Comparison of ENCODE assay signal across 32 cellular contexts in the genomic region with DNA sequence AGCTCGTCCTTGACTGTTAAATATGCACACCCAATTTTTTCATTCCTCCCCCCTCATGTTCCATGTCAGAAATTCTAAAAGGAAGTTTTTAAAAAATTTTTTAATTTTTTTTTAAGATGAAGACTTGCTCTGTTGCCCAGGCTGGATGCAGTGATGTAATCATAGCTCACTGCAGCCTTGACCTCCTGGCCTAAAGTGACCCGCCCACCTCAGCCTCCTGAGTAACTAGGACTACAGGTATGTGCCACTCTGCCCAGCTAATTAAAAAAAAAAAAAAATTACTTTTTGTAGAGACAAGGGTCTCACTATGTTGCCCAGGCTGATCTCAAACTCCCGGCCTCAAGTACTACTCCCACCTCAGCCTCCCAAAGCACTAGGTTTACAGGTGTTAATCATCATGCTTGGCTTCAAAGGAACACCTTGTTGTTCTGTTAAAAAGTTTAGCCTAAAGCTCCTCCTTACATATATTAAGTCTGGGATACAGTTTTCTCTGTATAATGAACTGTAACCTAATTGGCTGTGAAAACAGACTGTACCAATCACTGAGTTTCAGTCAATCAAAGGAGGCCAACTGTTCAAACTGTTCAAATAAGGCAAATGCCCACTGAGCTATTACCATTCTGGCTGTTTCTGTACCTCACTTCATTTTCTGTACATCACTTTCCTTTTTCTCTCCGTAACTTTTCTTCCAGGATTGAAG. TPM values are rescaled to one million over a fixed set of nuclear protein-coding genes. Genes with fewer than 3 reads are reported as not detected.
"Had no signal": no experiment of that assay in that cellular context is flagged by ENCODE, and none has a peak within 500 bp of the region (broad histone marks: within the 10 kb centered on the region; RNA-seq: fewer than 3 reads in every experiment).

No MANE protein-coding gene starts in this region.

- H3K4me3 ChIP-seq: neural progenitor cell, ovary, psoas muscle, skin epidermis, smooth muscle cell, spleen, suprapubic skin, testis, tibial artery, transverse colon, upper lobe of right lung, uterus had no signal

- H3K9ac ChIP-seq: neural progenitor cell, parathyroid adenoma had no signal

- H3K27me3 ChIP-seq: neural progenitor cell, ovary, spleen, suprapubic skin, testis, tibial artery, upper lobe of right lung, uterus had no signal

- H3K27ac ChIP-seq: neural progenitor cell, ovary, parathyroid adenoma, psoas muscle, skin epidermis, spleen, suprapubic skin, testis, tibial artery, transverse colon, upper lobe of right lung, uterus had no signal

- H3K4me1 ChIP-seq: neural progenitor cell, parathyroid adenoma, psoas muscle, spleen, suprapubic skin, testis, tibial artery, transverse colon, upper lobe of right lung, uterus had no signal

- H3K36me3 ChIP-seq: neural progenitor cell, ovary, spleen, suprapubic skin, tibial artery, transverse colon, upper lobe of right lung, uterus had no signal

- DNase-seq: natural killer cell; occipital lobe; ovary; posterior cingulate gyrus; psoas muscle; right cardiac atrium; spleen; stimulated activated CD4-positive, alpha-beta T cell treated with anti-CD3 and anti-CD28 coated beads, Interleukin-12 subunit alpha, Interleukin-12 subunit beta, amount 100 ng/mL, for 4 hours; stimulated activated CD4-positive, alpha-beta T cell treated with anti-CD3 and anti-CD28 coated beads, Interleukin-1b, Interleukin-23, amount 100 ng/mL, for 48 hours; stimulated activated CD4-positive, alpha-beta T cell treated with anti-CD3 and anti-CD28 coated beads, Interleukin-4, amount 100 ng/mL, for 1 hour; stimulated activated CD4-positive, alpha-beta T cell treated with anti-CD3 and anti-CD28 coated beads, Interleukin-4, amount 100 ng/mL, for 4 hours; stimulated activated CD8-positive, alpha-beta memory T cell treated with anti-CD3 and anti-CD28 coated beads, Interleukin-4, amount 100 ng/mL, for 48 hours; stimulated activated naive CD4-positive, alpha-beta T cell; stimulated activated naive CD8-positive, alpha-beta T cell treated with anti-CD3 and anti-CD28 coated beads, Interleukin-15, amount 100 ng/mL, for 72 hours; stimulated activated naive CD8-positive, alpha-beta T cell treated with anti-CD3 and anti-CD28 coated beads, Interleukin-15, Interleukin-2, amounts not matched to agents 100 U/mL and 50 U/mL, for 24 hours; substantia nigra; testis; tibial artery; transverse colon; upper lobe of right lung; uterus had no signal

- ATAC-seq: natural killer cell; psoas muscle; right cardiac atrium; sciatic nerve; stimulated activated memory B cell treated with anti-CD40 and anti-IgM and Interleukin-4, amounts not matched to agents 10 μg/mL and 1 μg/mL and 100 μg/mL, for 72 hours; stimulated activated naive CD8-positive, alpha-beta T cell treated with anti-CD3 and anti-CD28 coated beads, Interleukin-15, amount 100 ng/mL, for 72 hours; stimulated activated naive CD8-positive, alpha-beta T cell treated with anti-CD3 and anti-CD28 coated beads, Interleukin-15, Interleukin-2, amounts not matched to agents 100 U/mL and 50 U/mL, for 24 hours; upper lobe of right lung had no signal

- H3K9me3 ChIP-seq: ovary, psoas muscle, suprapubic skin, testis, transverse colon, upper lobe of right lung, uterus had no signal

RNA-seq across cellular contexts. Expression of a gene that starts 17.8 kb away (rescaled TPM):
- total RNA-seq: osteoblast, progenitor cell of endocrine pancreas, renal cortical epithelial cell, transverse colon, upper lobe of right lung, urinary bladder had no signal
